ENCODE assay signal across 20 cellular contexts in the genomic region with DNA sequence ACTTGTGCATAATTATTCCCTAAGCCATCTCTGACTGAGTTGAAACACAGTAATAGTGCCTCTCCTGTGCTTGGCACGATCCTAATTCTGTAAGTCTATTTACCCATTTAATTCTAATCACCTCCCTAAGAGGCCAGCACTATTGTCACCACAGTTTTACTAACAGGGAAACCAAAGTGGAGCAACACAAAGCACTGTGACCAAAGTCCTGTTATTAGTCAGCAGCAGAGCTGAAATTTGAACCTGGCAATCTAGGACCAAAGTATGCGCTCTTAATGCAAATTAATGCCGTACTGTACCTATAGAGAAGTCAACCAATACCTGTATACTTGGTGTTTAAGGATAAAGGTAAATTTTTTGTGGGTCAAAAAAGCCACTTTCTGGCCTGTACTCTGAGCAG.
DNase-seq lines count a peak whose midpoint lies in the region; ATAC-seq and TF ChIP-seq lines count a peak whose summit lies in the region.
"Had no signal": no experiment of that assay in that cellular context is flagged by ENCODE, and none has a peak within 500 bp of the region (broad histone marks: within the 10 kb centered on the region; RNA-seq: fewer than 3 reads in every experiment).

No MANE protein-coding gene starts in this region.

- DNase-seq in COLO668 (lab: John Stamatoyannopoulos, UW; ENCODE audit: unreplicated experiment) (peak; percentile 35), NCI-H2081 treated with DMSO at 0.1 percent for 48 hours (lab: John Stamatoyannopoulos, UW) (peak; percentile 55), NCI-H69 (lab: John Stamatoyannopoulos, UW) (peak; percentile 93), left lobe of liver (ENCODE audit: low spot score) (no peak), testis (no peak), NCI-H345 (lab: John Stamatoyannopoulos, UW) (no peak)
- DNase-seq: CD4-positive, CD25-positive, alpha-beta regulatory T cell; DMS53; Karpas-422; NCI-H1092 treated with DMSO at 0.1 percent for 48 hours; NCI-H1694; NCI-H2029 treated with DMSO at 0.1 percent for 48 hours; NCI-H2227 treated with DMSO at 0.1 percent for 48 hours; NCI-H510A treated with DMSO at 0.1 percent for 48 hours; SHP77 had no signal

- TF ChIP-seq CTCF in testis (IDR thresholded peaks at IDR 0.05) = no peak

- no peaks in the 10 kb centered on the region for H3K36me3 ChIP-seq in testis (ENCODE audit: low read depth, missing control alignments)
- H3K36me3 ChIP-seq: BLaER1 had no signal

- intact Hi-C loops in testis (cut with DNase I; ENCODE audit: low total_unique reads) = no loop called here

- H3K4me3 ChIP-seq in testis = no peak overlapping the region
- H3K4me3 ChIP-seq: BLaER1 had no signal

- H3K27ac ChIP-seq in testis = no peak overlapping the region
- H3K27ac ChIP-seq: BLaER1, RWPE1 had no signal

- no peaks in the 10 kb centered on the region for H3K9me3 ChIP-seq in testis
- H3K9me3 ChIP-seq: BLaER1 had no signal

- ATAC-seq in left lobe of liver (peak; percentile 87), HG02938 (IDR thresholded peaks at IDR 0.05; ENCODE audit: unreplicated experiment) (no peak), SK-N-SH treated with all-trans-retinoic acid at 6 μM for 48 hours (no peak)
- ATAC-seq: Panc1 had no signal

- 54 to 97% methylated on average over 3 of the region's 3 CpGs for WGBS in testis, 2 donors

- no peak for TF ChIP-seq POLR2A in testis (IDR thresholded peaks at IDR 0.05)

- no peaks in the 10 kb centered on the region for H3K27me3 ChIP-seq in testis
- H3K27me3 ChIP-seq: BLaER1 had no signal

- no peaks in the 10 kb centered on the region for H3K4me1 ChIP-seq in testis
- H3K4me1 ChIP-seq: BLaER1 had no signal

TF ChIP-seq in SK-N-SH treated with all-trans-retinoic acid at 6 μM for 48 hours, 23 proteins besides CTCF, POLR2A, EP300 and RAD21:
- TF ChIP-seq TCF4 (CRISPR knock-in tag; IDR thresholded peaks at IDR 0.05; ENCODE audit: borderline replicate concordance) (no peak), OSR1 (CRISPR knock-in tag; IDR thresholded peaks at IDR 0.05) (no peak), ESRRG (CRISPR knock-in tag; IDR thresholded peaks at IDR 0.05) (no peak), PPARA (CRISPR knock-in tag; IDR thresholded peaks at IDR 0.05; ENCODE audit: borderline replicate concordance) (no peak), ZFP3 (CRISPR knock-in tag; IDR thresholded peaks at IDR 0.05) (no peak)
- TF ChIP-seq, protein P1, sequence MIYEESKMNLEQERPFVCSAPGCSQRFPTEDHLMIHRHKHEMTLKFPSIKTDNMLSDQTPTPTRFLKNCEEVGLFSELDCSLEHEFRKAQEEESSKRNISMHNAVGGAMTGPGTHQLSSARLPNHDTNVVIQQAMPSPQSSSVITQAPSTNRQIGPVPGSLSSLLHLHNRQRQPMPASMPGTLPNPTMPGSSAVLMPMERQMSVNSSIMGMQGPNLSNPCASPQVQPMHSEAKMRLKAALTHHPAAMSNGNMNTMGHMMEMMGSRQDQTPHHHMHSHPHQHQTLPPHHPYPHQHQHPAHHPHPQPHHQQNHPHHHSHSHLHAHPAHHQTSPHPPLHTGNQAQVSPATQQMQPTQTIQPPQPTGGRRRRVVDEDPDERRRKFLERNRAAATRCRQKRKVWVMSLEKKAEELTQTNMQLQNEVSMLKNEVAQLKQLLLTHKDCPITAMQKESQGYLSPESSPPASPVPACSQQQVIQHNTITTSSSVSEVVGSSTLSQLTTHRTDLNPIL (CRISPR knock-in tag; IDR thresholded peaks at IDR 0.05; ENCODE audit: low read depth) = no peak
- TF ChIP-seq, protein P2, sequence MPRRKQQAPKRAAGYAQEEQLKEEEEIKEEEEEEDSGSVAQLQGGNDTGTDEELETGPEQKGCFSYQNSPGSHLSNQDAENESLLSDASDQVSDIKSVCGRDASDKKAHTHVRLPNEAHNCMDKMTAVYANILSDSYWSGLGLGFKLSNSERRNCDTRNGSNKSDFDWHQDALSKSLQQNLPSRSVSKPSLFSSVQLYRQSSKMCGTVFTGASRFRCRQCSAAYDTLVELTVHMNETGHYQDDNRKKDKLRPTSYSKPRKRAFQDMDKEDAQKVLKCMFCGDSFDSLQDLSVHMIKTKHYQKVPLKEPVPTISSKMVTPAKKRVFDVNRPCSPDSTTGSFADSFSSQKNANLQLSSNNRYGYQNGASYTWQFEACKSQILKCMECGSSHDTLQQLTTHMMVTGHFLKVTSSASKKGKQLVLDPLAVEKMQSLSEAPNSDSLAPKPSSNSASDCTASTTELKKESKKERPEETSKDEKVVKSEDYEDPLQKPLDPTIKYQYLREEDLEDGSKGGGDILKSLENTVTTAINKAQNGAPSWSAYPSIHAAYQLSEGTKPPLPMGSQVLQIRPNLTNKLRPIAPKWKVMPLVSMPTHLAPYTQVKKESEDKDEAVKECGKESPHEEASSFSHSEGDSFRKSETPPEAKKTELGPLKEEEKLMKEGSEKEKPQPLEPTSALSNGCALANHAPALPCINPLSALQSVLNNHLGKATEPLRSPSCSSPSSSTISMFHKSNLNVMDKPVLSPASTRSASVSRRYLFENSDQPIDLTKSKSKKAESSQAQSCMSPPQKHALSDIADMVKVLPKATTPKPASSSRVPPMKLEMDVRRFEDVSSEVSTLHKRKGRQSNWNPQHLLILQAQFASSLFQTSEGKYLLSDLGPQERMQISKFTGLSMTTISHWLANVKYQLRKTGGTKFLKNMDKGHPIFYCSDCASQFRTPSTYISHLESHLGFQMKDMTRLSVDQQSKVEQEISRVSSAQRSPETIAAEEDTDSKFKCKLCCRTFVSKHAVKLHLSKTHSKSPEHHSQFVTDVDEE (CRISPR knock-in tag; IDR thresholded peaks at IDR 0.05) = no peak
- TF ChIP-seq, protein P3, sequence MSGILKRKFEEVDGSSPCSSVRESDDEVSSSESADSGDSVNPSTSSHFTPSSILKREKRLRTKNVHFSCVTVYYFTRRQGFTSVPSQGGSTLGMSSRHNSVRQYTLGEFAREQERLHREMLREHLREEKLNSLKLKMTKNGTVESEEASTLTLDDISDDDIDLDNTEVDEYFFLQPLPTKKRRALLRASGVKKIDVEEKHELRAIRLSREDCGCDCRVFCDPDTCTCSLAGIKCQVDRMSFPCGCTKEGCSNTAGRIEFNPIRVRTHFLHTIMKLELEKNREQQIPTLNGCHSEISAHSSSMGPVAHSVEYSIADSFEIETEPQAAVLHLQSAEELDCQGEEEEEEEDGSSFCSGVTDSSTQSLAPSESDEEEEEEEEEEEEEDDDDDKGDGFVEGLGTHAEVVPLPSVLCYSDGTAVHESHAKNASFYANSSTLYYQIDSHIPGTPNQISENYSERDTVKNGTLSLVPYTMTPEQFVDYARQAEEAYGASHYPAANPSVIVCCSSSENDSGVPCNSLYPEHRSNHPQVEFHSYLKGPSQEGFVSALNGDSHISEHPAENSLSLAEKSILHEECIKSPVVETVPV (CRISPR knock-in tag; IDR thresholded peaks at IDR 0.05) = no peak

Comparison
In these comparisons a context has a peak if more than half of its experiments do, and no peak if none do; other contexts are left out.
1. DNase-seq: peak in COLO668 (single experiment), NCI-H2081 treated with DMSO at 0.1 percent for 48 hours (single experiment) and NCI-H69 (single experiment); none in left lobe of liver (single experiment), testis (single experiment) and NCI-H345 (single experiment).